8 cellular contexts compared by ENCODE assay signal in the genomic region with DNA sequence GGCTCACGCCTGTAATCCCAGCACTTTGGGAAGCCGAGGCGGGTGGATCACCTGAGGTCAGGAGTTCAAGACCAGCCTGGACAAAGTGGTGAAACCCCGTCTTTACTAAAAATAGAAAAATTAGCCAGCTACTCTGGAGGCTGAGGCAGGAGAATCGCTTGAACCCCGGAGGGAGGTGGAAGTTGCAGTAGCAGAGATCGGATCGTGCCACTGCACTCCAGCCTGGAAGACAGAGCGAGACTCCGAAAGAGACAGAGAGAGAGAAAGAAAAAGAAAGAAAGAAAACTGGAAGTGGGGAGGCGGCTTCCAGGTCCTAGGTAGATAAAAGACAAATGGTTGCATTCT. TPM values are rescaled to one million over a fixed set of nuclear protein-coding genes. Genes with fewer than 3 reads are reported as not detected.
DNase-seq lines count a peak whose midpoint lies in the region; ATAC-seq, FAIRE-seq and TF ChIP-seq lines count a peak whose summit lies in the region.
"Not testable (repeated sequence)": the region's sequence is repeated elsewhere in the genome, so short reads cannot be mapped to it uniquely, and the experiment has no call there.

No MANE protein-coding gene starts in this region.

- H3K4me3 ChIP-seq in NB4 (ENCODE audit: low read depth, low read length): peak overlapping the region; percentile 40
- peak overlapping the region; percentile 42; the same call in 1 of the 2 replicates for H3K4me3 ChIP-seq in GM12878
- peak overlapping the region; percentile 92 for H3K4me3 ChIP-seq in fibroblast of pulmonary artery (replicated peaks; ENCODE audit: low read depth, low read length)
- H3K4me3 ChIP-seq in mesendoderm (ENCODE audit: low read length): not testable (repeated sequence)
- peak overlapping the region; percentile 15 for H3K4me3 ChIP-seq in rectal smooth muscle tissue (ENCODE audit: low read length)
- H3K4me3 ChIP-seq in upper lobe of right lung: peak overlapping the region; percentile 83

- BruUV-seq in Calu3 (replicated peaks; lab: Mats Ljungman, UMichigan); GM12878 (replicated peaks; lab: Mats Ljungman, UMichigan): not testable (repeated sequence)

- not testable (repeated sequence) for H4K5ac ChIP-seq in mesendoderm (ENCODE audit: low read length)

- WGBS in GM12878 (ENCODE audit: insufficient coverage, insufficient replicate concordance, low lambda C conversion rate, missing lambda C conversion rate): 94% methylated on average over 11 of the region's 11 CpGs
- WGBS in mesendoderm (ENCODE audit: extremely low coverage, insufficient coverage, low lambda C conversion rate): no CpG with 5 or more reads among the region's 11 CpGs

- RAD21 ChIA-PET in GM12878 (lab: Charles Lee; ENCODE audit: unreplicated experiment): interaction anchor here (1.3 to 1.4 kb wide), 2 partner anchors 135 to 237 kb away, joined by 3 read pairs; a partner anchor contains a TSS

- H3K4me3 Mint-ChIP-seq in Calu3 (ENCODE audit: low read depth, unreplicated experiment): peak overlapping the region; percentile 82
- peak overlapping the region; percentile 97 for H3K4me3 Mint-ChIP-seq in activated B cell treated with CpG ODN at 0.5 μM for 24 hours

- not testable (repeated sequence) for H4K20me1 ChIP-seq in GM12878 (ENCODE audit: control insufficient read depth, insufficient read depth)

- H2BK120ac ChIP-seq in mesendoderm (ENCODE audit: low read depth, low read length): not testable (repeated sequence)

- peak overlapping the region; percentile 89 for H3K4me2 ChIP-seq in GM12878 (ENCODE audit: control insufficient read depth, insufficient read depth)
- not testable (repeated sequence) for H3K4me2 ChIP-seq in mesendoderm (ENCODE audit: low read length)

- not testable (repeated sequence) for H3K27me3 ChIP-seq in GM12878 (replicated peaks in 1 of 2; ENCODE audit: control insufficient read depth in 2 of 2, insufficient read depth in 2 of 2, low read length in 1 of 2); mesendoderm (ENCODE audit: insufficient read depth, low read length, poor library complexity); rectal smooth muscle tissue (ENCODE audit: control insufficient read depth, insufficient read depth, low read length); upper lobe of right lung

- H2AFZ ChIP-seq in GM12878 (ENCODE audit: control insufficient read depth, low read depth, low read length): peak overlapping the region; percentile 83

- H3K79me1 ChIP-seq in mesendoderm (ENCODE audit: low read length): not testable (repeated sequence)

- not testable (repeated sequence) for H3K4ac ChIP-seq in mesendoderm (ENCODE audit: low read depth, low read length)

- DNase-seq in Calu3; NB4 (ENCODE audit: low read depth); activated B cell treated with CpG ODN at 0.5 μM for 24 hours; GM12878 (ENCODE audit: low read depth, low spot score); fibroblast of pulmonary artery (ENCODE audit: low read depth); mesendoderm; upper lobe of right lung: not testable (repeated sequence)

- TF ChIP-seq RAD21 in GM12878 (IDR thresholded peaks at IDR 0.05; ENCODE audit: insufficient read depth, low read depth, low read length): not testable (repeated sequence)

- H3K27ac ChIP-seq in GM12878 (ENCODE audit: control insufficient read depth, insufficient read depth) (peak overlapping the region; percentile 44; the same call in 1 of the 2 replicates), mesendoderm (ENCODE audit: low read depth, low read length) (peak overlapping the region; percentile 83)
- H3K27ac ChIP-seq in rectal smooth muscle tissue (ENCODE audit: low read depth, low read length); upper lobe of right lung: not testable (repeated sequence)

- not testable (repeated sequence) for TF ChIP-seq EP300 in GM12878 (IDR thresholded peaks at IDR 0.05; ENCODE audit: borderline replicate concordance in 1 of 2, control insufficient read depth in 1 of 2, low read depth in 2 of 2, low read length in 2 of 2)

- H3K9ac ChIP-seq in GM12878 (ENCODE audit: control insufficient read depth, insufficient read depth, low read length); mesendoderm (ENCODE audit: low read length); rectal smooth muscle tissue (ENCODE audit: low read length): not testable (repeated sequence)

- H3K9me3 ChIP-seq in GM12878 (replicated peaks; ENCODE audit: control insufficient read depth, insufficient read depth, low read length); upper lobe of right lung: not testable (repeated sequence)

- CTCF ChIA-PET in Calu3 (lab: Charles Lee); activated B cell treated with CpG ODN at 0.5 μM for 24 hours (lab: Charles Lee): not testable (repeated sequence)
- CTCF ChIA-PET in GM12878 (lab: Yijun Ruan, JAX): interaction anchor here (1.2 to 1.3 kb wide), 2 partner anchors 44 to 108 kb away, joined by 3 to 5 read pairs; a partner anchor contains a TSS

- H3K27me3 Mint-ChIP-seq in Calu3 (ENCODE audit: unreplicated experiment); activated B cell treated with CpG ODN at 0.5 μM for 24 hours: not testable (repeated sequence)

- not testable (repeated sequence) for TF ChIP-seq CTCF in Calu3 (IDR thresholded peaks at IDR 0.05; ENCODE audit: unreplicated experiment); NB4 (IDR thresholded peaks at IDR 0.05; ENCODE audit: low read depth, low read length); activated B cell treated with CpG ODN at 0.5 μM for 24 hours (IDR thresholded peaks at IDR 0.05); GM12878 (IDR thresholded peaks at IDR 0.05 in 2 of 3, conservative IDR thresholded peaks at IDR 0.05 in 1 of 3; ENCODE audit: control insufficient read depth in 2 of 3, extremely low read depth in 1 of 3, insufficient read depth in 1 of 3, low read depth in 3 of 3, low read length in 3 of 3); fibroblast of pulmonary artery (IDR thresholded peaks at IDR 0.05; ENCODE audit: low read length, missing control alignments); upper lobe of right lung (IDR thresholded peaks at IDR 0.05)

- not testable (repeated sequence) for H3K9me3 Mint-ChIP-seq in Calu3 (ENCODE audit: low read depth, unreplicated experiment); activated B cell treated with CpG ODN at 0.5 μM for 24 hours

- not testable (repeated sequence) for H3K23ac ChIP-seq in mesendoderm (ENCODE audit: low read length)

- H4K8ac ChIP-seq in mesendoderm (ENCODE audit: low read depth, low read length): not testable (repeated sequence)

- POLR2A ChIA-PET in activated B cell treated with CpG ODN at 0.5 μM for 24 hours (lab: Charles Lee): interaction anchor here (0.6 to 2.3 kb wide), 9 partner anchors 11 to 977 kb away, joined by 3 to 19 read pairs (median 4); a partner anchor contains a TSS
- POLR2A ChIA-PET in GM12878 (lab: Charles Lee): interaction anchor here (1.0 to 1.3 kb wide), 2 partner anchors 104 to 214 kb away, joined by 3 to 4 read pairs; a partner anchor contains a TSS

- not testable (repeated sequence) for ATAC-seq in activated B cell treated with CpG ODN at 0.5 μM for 24 hours (ENCODE audit: low read depth); GM12878; upper lobe of right lung

- H2AK5ac ChIP-seq in mesendoderm (ENCODE audit: low read length): not testable (repeated sequence)

- intact Hi-C loops in Calu3 (cut with micrococcal nuclease; ENCODE audit: unreplicated experiment); upper lobe of right lung (cut with DNase I): not testable (repeated sequence)
- intact Hi-C loops in activated B cell treated with CpG ODN at 0.5 μM for 24 hours (cut with micrococcal nuclease): loop anchor here (2.0 to 5.0 kb wide), 4 partner anchors 104 to 404 kb away; a partner anchor contains a TSS
- intact Hi-C loops in GM12878 (cut with micrococcal nuclease; ENCODE audit: unreplicated experiment): loop anchor here (5.0 kb wide), 3 partner anchors 105 to 590 kb away; a partner anchor contains a TSS

- in situ Hi-C loops in GM12878 (cut with MboI): loop anchor here (10.0 kb wide), 1 partner anchor 588 kb away; a partner anchor contains a TSS

- not testable (repeated sequence) for H3K27ac Mint-ChIP-seq in Calu3 (ENCODE audit: unreplicated experiment)
- peak overlapping the region; percentile 91 for H3K27ac Mint-ChIP-seq in activated B cell treated with CpG ODN at 0.5 μM for 24 hours

- H3K79me2 ChIP-seq in GM12878 (ENCODE audit: control insufficient read depth, insufficient read depth, low read length) (peaks cover 27% of the 10 kb centered on the region), mesendoderm (ENCODE audit: control insufficient read depth, insufficient read depth, low read length) (peaks cover 30% of the 10 kb centered on the region)

- TF ChIP-seq POLR2A in NB4 (IDR thresholded peaks at IDR 0.05; ENCODE audit: extremely low read depth, insufficient read length); GM12878 (IDR thresholded peaks at IDR 0.05; ENCODE audit: low read depth, low read length): not testable (repeated sequence)

- not testable (repeated sequence) for H3K4me1 ChIP-seq in GM12878 (ENCODE audit: control insufficient read depth, insufficient read depth, low read length); mesendoderm (ENCODE audit: control insufficient read depth, low read depth, low read length); rectal smooth muscle tissue (ENCODE audit: control insufficient read depth, insufficient read depth, low read length); upper lobe of right lung

- peak overlapping the region; percentile 54 for H2BK5ac ChIP-seq in mesendoderm (ENCODE audit: low read length)

- not testable (repeated sequence) for H3K36me3 ChIP-seq in GM12878 (ENCODE audit: control insufficient read depth in 2 of 2, insufficient read depth in 2 of 2, low read length in 1 of 2); mesendoderm (ENCODE audit: control insufficient read depth, insufficient read depth, low read length); rectal smooth muscle tissue (ENCODE audit: control insufficient read depth, insufficient read depth, low read length); upper lobe of right lung

- H3K56ac ChIP-seq in mesendoderm (ENCODE audit: low read length): not testable (repeated sequence)

- not testable (repeated sequence) for H3K4me1 Mint-ChIP-seq in Calu3 (ENCODE audit: low read depth, unreplicated experiment)
- peaks cover 46% of the 10 kb centered on the region for H3K4me1 Mint-ChIP-seq in activated B cell treated with CpG ODN at 0.5 μM for 24 hours

- not testable (repeated sequence) for H2BK15ac ChIP-seq in mesendoderm (replicated peaks; ENCODE audit: low read depth)

- H3K36me3 Mint-ChIP-seq in Calu3 (ENCODE audit: insufficient read depth, unreplicated experiment): peaks cover 16% of the 10 kb centered on the region
- H3K36me3 Mint-ChIP-seq in activated B cell treated with CpG ODN at 0.5 μM for 24 hours (ENCODE audit: low read depth): not testable (repeated sequence)

- not testable (repeated sequence) for H3K18ac ChIP-seq in mesendoderm (ENCODE audit: low read length)

- SMC1A ChIA-PET in GM12878 (lab: Charles Lee; ENCODE audit: uncharacterized antibody, unreplicated experiment): interaction anchor here (1.5 kb wide), 1 partner anchor 109 kb away, joined by 4 read pairs; a partner anchor contains a TSS

- FAIRE-seq in GM12878 (lab: Jason Lieb, UNC): not testable (repeated sequence)

RNA-seq across cellular contexts. Expression of a gene that starts 0.6 kb away (rescaled TPM):
- total RNA-seq in Calu3 (2022) (5.1 and 6.2 TPM in 2 replicates), activated B cell treated with CpG ODN at 0.5 μM for 24 hours (10.6 and 12.3 TPM in 2 replicates), GM12878 (2014; rRNA removed) (7.2 and 10.8 TPM in 2 replicates), GM12878 (2014; rRNA removed; fragmentation: Illumina TruSeq; extraction: Trizol) (10.6 and 12.3 TPM in 2 replicates), GM12878 (2021) (4.9 and 5.5 TPM in 2 replicates), upper lobe of right lung (2.3 TPM)
- 29.6 and 33.3 TPM in 2 replicates for total RNA-seq in GM12878 (2013; cell fraction: nucleolus; rRNA removed)
- polyA plus RNA-seq in GM12878 (2011; ENCODE audit: low read depth): 2.5 TPM
- polyA plus RNA-seq in GM12878 (2011; rRNA removed) (11.2 and 17.9 TPM in 2 replicates), GM12878 (2014; fragmentation: Illumina TruSeq; extraction: Trizol) (8.2 and 8.5 TPM in 2 replicates), GM12878 (2014; fragmentation: Nextera tagmentation; extraction: Ambion mirVana) (10 to 100 TPM in 1 of 2 experiments, 1 to 10 TPM in 1; 5.1 to 10.3 TPM), GM12878 (2014; rRNA removed) (4.3 and 4.8 TPM in 2 replicates), GM12878 (2016; fragmentation: Nextera tagmentation; extraction: Ambion mirVana) (10 to 100 TPM in 1 of 2 experiments, 1 to 10 TPM in 1; 7.3 to 10.4 TPM)
- 5.3 and 5.4 TPM in 2 replicates for polyA plus RNA-seq in GM12878 (2011; cell fraction: cytosol; rRNA removed)
- 3.7 and 4.1 TPM in 2 replicates for polyA plus RNA-seq in GM12878 (2011; cell fraction: nucleus; rRNA removed)
- polyA plus RNA-seq in GM12878 (2012): 3.7 and 4.0 TPM in 2 replicates
- 8.4 and 8.6 TPM in 2 replicates for polyA minus RNA-seq in GM12878 (2011; rRNA and poly(A)+ RNA removed)
- polyA minus RNA-seq in GM12878 (2011; cell fraction: cytosol; rRNA and poly(A)+ RNA removed): 4.6 and 5.1 TPM in 2 replicates
- 6.0 and 10.1 TPM in 2 replicates for polyA minus RNA-seq in GM12878 (2011; cell fraction: nucleus; rRNA and poly(A)+ RNA removed)
- 11.6 TPM for polyA plus RNA-seq in mesendoderm (2013, experiment 1 of 2)
- polyA plus RNA-seq in mesendoderm (2013, experiment 2 of 2): 11.6 TPM
